Comparison of ENCODE assay signal across 8 cellular contexts in genomic region chr7:73682745-73683055, GRCh38. TPM values are rescaled to one million over a fixed set of nuclear protein-coding genes. Genes with fewer than 3 reads are reported as not detected.
DNase-seq lines count a peak whose midpoint lies in the region; ATAC-seq and TF ChIP-seq lines count a peak whose summit lies in the region.

No MANE protein-coding gene starts in this region.

- no peak for TF ChIP-seq EP300 in sigmoid colon (IDR thresholded peaks at IDR 0.05)

- H3K36me3 ChIP-seq in SJCRH30 (peaks cover 12% of the 10 kb centered on the region), sigmoid colon (peaks cover 0 to 36% (median 9%) of the 10 kb centered on the region in 4 donors)

- peak overlapping the region; percentile 76 for H3K27ac ChIP-seq in SJCRH30
- H3K27ac ChIP-seq in sigmoid colon = peak overlapping the region; percentile 81 to 89 (median 85)

- H3K4me1 ChIP-seq in SJCRH30 (peaks cover 6% of the 10 kb centered on the region), sigmoid colon (peaks cover 0 to 42% (median 37%) of the 10 kb centered on the region in 4 donors)

- TF ChIP-seq POLR2A in sigmoid colon (IDR thresholded peaks at IDR 0.05) = no peak

- ATAC-seq in GM19455 (IDR thresholded peaks at IDR 0.05; ENCODE audit: unreplicated experiment) = no peak

- 1% methylated on average over 33 of the region's 33 CpGs for WGBS in sigmoid colon, 2 donors

- DNase-seq in DMS53 (lab: John Stamatoyannopoulos, UW) (peak; percentile 61), DMS53 treated with DMSO at 0.1 percent for 48 hours (lab: John Stamatoyannopoulos, UW; ENCODE audit: unreplicated experiment) (no peak), SJCRH30 (no peak), fibroblast of mammary gland (ENCODE audit: low read depth) (no peak), sigmoid colon (no peak), mesenteric fat pad (ENCODE audit: low spot score) (no peak)
- no peak for DNase-seq in stimulated activated CD4-positive, alpha-beta T cell treated with anti-CD3 and anti-CD28 coated beads, Interleukin-1b, Interleukin-23, amount 100 ng/mL, for 48 hours

- H3K27me3 ChIP-seq in SJCRH30 = no peaks in the 10 kb centered on the region
- no peaks in the 10 kb centered on the region for H3K27me3 ChIP-seq in sigmoid colon

- TF ChIP-seq CTCF in fibroblast of mammary gland (conservative IDR thresholded peaks at IDR 0.05; ENCODE audit: control insufficient read depth, insufficient read depth, low read depth, low read length) (no peak), sigmoid colon (IDR thresholded peaks at IDR 0.05) (no peak)

- H3K9me3 ChIP-seq in SJCRH30 (replicated peaks) (no peaks in the 10 kb centered on the region), sigmoid colon (no peaks in the 10 kb centered on the region)

- intact Hi-C loops in sigmoid colon (cut with DNase I) = loop anchor here (2.0 to 5.0 kb wide), 2 partner anchors 36 to 160 kb away; partner anchors contain the start of genes BAZ1B and STX1A

- H3K4me3 ChIP-seq in SJCRH30 (peak overlapping the region; percentile 95), fibroblast of mammary gland (ENCODE audit: control insufficient read depth, low read depth, low read length) (peak overlapping the region; percentile 99), sigmoid colon (peak overlapping the region; percentile 66 to 92 (median 81))

RNA-seq across cellular contexts. Expression of gene DNAJC30, which starts 0.6 kb away (rescaled TPM):
- 5.1 and 6.0 TPM in 2 replicates for total RNA-seq in SJCRH30 (2014; rRNA removed; shearing (Covaris generic))
- total RNA-seq in sigmoid colon (1 to 10 TPM; 3.3 to 7.6 (median 5.8) TPM), mesenteric fat pad (11.7 TPM)
- polyA plus RNA-seq in sigmoid colon = 1 to 10 TPM; 5.1 to 9.4 (median 6.6) TPM

RNA-seq across cellular contexts. Expression of gene BUD23, which starts 0.7 kb away (rescaled TPM):
- total RNA-seq in SJCRH30 (2014; rRNA removed; shearing (Covaris generic)) = 86.6 and 91.7 TPM in 2 replicates
- total RNA-seq in sigmoid colon = 10 to 100 TPM; 36.8 to 42.4 (median 39.0) TPM
- 10 to 100 TPM; 34.2 to 86.8 (median 36.0) TPM for polyA plus RNA-seq in sigmoid colon
- 51.9 TPM for total RNA-seq in mesenteric fat pad

RNA-seq across cellular contexts. Expression of gene VPS37D, which starts 15.1 kb away (rescaled TPM):
- 0.53 and 1.2 TPM in 2 replicates for total RNA-seq in SJCRH30 (2014; rRNA removed; shearing (Covaris generic))
- total RNA-seq in sigmoid colon (1 to 10 TPM; 1.6 to 8.7 (median 4.4) TPM), mesenteric fat pad (2.0 TPM)
- 1 to 10 TPM in 1 of 3 donors, under 1 TPM in 1, not detected in 1; 0.60 to 1.0 TPM for polyA plus RNA-seq in sigmoid colon

RNA-seq across cellular contexts. Expression of gene STX1A, which starts 36.8 kb away (rescaled TPM):
- 6.9 and 10.4 TPM in 2 replicates for total RNA-seq in SJCRH30 (2014; rRNA removed; shearing (Covaris generic))
- total RNA-seq in sigmoid colon = 10 to 100 TPM; 16.1 to 24.6 (median 19.8) TPM
- 1 to 10 TPM; 1.8 to 5.7 (median 2.4) TPM for polyA plus RNA-seq in sigmoid colon
- total RNA-seq in mesenteric fat pad = 3.5 TPM

RNA-seq across cellular contexts. Expression of gene ABHD11, which starts 55.9 kb away (rescaled TPM):
- total RNA-seq in SJCRH30 (2014; rRNA removed; shearing (Covaris generic)) = 11.8 and 13.9 TPM in 2 replicates
- total RNA-seq in sigmoid colon (10 to 100 TPM in 2 of 4 donors, 1 to 10 TPM in 2; 5.4 to 13.0 (median 9.2) TPM), mesenteric fat pad (14.3 TPM)
- 10 to 100 TPM; 79.3 to 91.3 (median 81.7) TPM for polyA plus RNA-seq in sigmoid colon
